Comparison of ENCODE assay signal across 1 cellular context in the genomic region with DNA sequence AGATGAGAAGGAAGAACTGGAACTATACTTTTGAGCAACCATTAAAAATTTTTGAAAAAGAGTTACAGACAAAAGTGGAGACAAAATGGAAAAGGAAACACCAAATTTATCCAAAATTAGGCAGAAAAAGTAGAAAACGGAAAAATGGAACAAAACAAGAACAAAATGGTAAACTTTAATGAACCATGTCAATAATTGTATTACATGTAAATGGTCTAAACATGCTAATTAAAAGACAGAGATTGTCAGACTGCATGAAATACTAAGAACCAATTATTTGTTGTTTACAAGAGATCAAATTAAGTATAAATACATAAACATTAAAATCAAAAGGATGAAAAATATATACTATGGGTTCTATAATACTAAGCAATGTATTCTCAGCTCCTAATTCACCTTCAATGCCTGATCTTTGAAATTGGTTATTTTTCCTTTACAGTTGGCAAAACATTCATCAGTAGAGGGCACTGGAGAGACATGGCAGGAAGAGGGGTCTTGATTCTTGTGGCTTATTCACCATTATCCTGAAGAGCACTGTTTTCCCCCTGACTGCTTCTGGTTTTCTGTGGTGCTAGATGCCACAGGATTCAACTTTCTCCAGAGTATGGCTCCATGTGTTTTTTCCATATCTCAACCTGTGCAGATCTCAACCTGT.
A peak's percentile ranks its signal among the peaks of the same experiment; 100 is the strongest.
TF ChIP-seq lines count a peak whose summit lies in the region.

No MANE protein-coding gene starts in this region.

TF ChIP-seq in IMR-90, 13 proteins besides CTCF, POLR2A, EP300 and RAD21:
- TF ChIP-seq RFX5 (IDR thresholded peaks at IDR 0.05; ENCODE audit: low read depth, low read length): no peak
- peak; percentile 28; the same call in 1 of the 2 replicates for TF ChIP-seq SMC3 (IDR thresholded peaks at IDR 0.05; ENCODE audit: low read depth, low read length)
